ENCODE assay signal across 11 cellular contexts in the genomic region with DNA sequence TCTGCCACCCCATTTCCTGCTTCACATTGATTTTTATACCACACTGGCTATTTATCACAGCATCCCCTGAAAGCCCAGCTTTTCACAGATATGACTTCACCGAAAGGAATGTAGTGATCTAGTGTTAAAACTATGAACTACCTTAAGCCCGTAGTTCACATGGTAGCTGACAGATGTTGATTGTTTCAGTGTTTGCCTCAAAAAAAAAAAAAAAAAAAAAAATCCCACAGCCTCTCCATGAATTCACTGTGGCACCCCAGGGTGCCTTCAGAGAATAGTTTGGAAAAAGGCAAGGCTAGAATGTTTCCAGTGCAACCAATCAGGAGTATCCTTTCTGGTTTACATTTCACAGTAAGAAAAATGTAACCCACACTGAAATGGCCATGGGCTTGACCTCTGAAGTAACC. TPM values are rescaled to one million over a fixed set of nuclear protein-coding genes. Genes with fewer than 3 reads are reported as not detected.
DNase-seq lines count a peak whose midpoint lies in the region; ATAC-seq, FAIRE-seq and TF ChIP-seq lines count a peak whose summit lies in the region.
"Had no signal": no experiment of that assay in that cellular context is flagged by ENCODE, and none has a peak within 500 bp of the region (broad histone marks: within the 10 kb centered on the region; RNA-seq: fewer than 3 reads in every experiment).

No MANE protein-coding gene starts in this region.

- H3K4me3 ChIP-seq in GM23248 = no peak overlapping the region
- H3K4me3 ChIP-seq in fibroblast of lung (replicated peaks in 1 of 4; ENCODE audit: control extremely low read depth in 1 of 4, insufficient read depth in 1 of 4, low read depth in 3 of 4, low read length in 4 of 4) = no peak overlapping the region
- no peak overlapping the region for H3K4me3 ChIP-seq in pancreas

- H3K27me3 ChIP-seq in GM23248 (replicated peaks; ENCODE audit: insufficient read depth) (no peaks in the 10 kb centered on the region), fibroblast of lung (ENCODE audit: control insufficient read depth, insufficient read depth, low read length) (no peaks in the 10 kb centered on the region), pancreas (no peaks in the 10 kb centered on the region)

- H3K4me1 ChIP-seq in GM23248 (ENCODE audit: insufficient read depth) (peaks cover 37% of the 10 kb centered on the region), fibroblast of lung (ENCODE audit: control insufficient read depth, extremely low read depth, insufficient read depth, low read length) (peaks cover 10% of the 10 kb centered on the region), pancreas (peaks cover 0 to 8% (median 0%) of the 10 kb centered on the region in 3 donors)
- H3K4me1 ChIP-seq: parathyroid adenoma had no signal

- no peak for TF ChIP-seq CTCF in RWPE1 (conservative IDR thresholded peaks at IDR 0.05; ENCODE audit: low read depth)
- TF ChIP-seq CTCF in fibroblast of lung (conservative IDR thresholded peaks at IDR 0.05 in 1 of 2, IDR thresholded peaks at IDR 0.05 in 1 of 2; ENCODE audit: low read depth in 1 of 2, low read length in 2 of 2) = no peak
- no peak for TF ChIP-seq CTCF in pancreas (IDR thresholded peaks at IDR 0.05)

- in situ Hi-C loops in GM23248 (cut with MboI) = no loop called here

- H3F3A ChIP-seq in GM23248 (ENCODE audit: insufficient read depth) = peaks cover 34% of the 10 kb centered on the region

- no peak overlapping the region for H3K9ac ChIP-seq in GM23248
- no peak overlapping the region for H3K9ac ChIP-seq in fibroblast of lung (ENCODE audit: insufficient read depth, low read length)
- H3K9ac ChIP-seq: parathyroid adenoma had no signal

- H3K27ac ChIP-seq in GM23248 (peak overlapping the region; percentile 25), RWPE1 (no peak overlapping the region), fibroblast of lung (ENCODE audit: insufficient read depth, low read length) (no peak overlapping the region), pancreas (peak overlapping the region in 3 of 4 donors; percentile 49 to 72 (median 57))
- H3K27ac ChIP-seq: parathyroid adenoma had no signal

- H3K9me3 ChIP-seq in GM23248 (ENCODE audit: low read depth) (no peaks in the 10 kb centered on the region), fibroblast of lung (ENCODE audit: control insufficient read depth, insufficient read depth, low read depth, low read length) (no peaks in the 10 kb centered on the region), pancreas (no peaks in the 10 kb centered on the region)

- ATAC-seq in pancreas (peak; percentile 81 to 95 (median 90)), HG02852 (IDR thresholded peaks at IDR 0.05; ENCODE audit: unreplicated experiment) (no peak), esophagus mucosa (no peak)

- H3K9me2 ChIP-seq in GM23248 (ENCODE audit: insufficient read depth) = no peaks in the 10 kb centered on the region

- H4K20me1 ChIP-seq in GM23248 (ENCODE audit: insufficient read depth) (no peaks in the 10 kb centered on the region), fibroblast of lung (ENCODE audit: control insufficient read depth, extremely low read depth, insufficient read depth, low read length) (no peaks in the 10 kb centered on the region)

- peak; percentile 63 for DNase-seq in GM23248
- peak; percentile 69 for DNase-seq in RWPE1 (ENCODE audit: low spot score)
- DNase-seq in fibroblast of lung (ENCODE audit: low read depth in 2 of 2) = peak; percentile 34 to 93
- no peak for DNase-seq in pancreas
- DNase-seq in C1 segment of cervical spinal cord (lab: John Stamatoyannopoulos, UW) = no peak
- DNase-seq in NCI-H2196 treated with DMSO at 0.1 percent for 48 hours (lab: John Stamatoyannopoulos, UW; ENCODE audit: unreplicated experiment) = no peak
- DNase-seq: activated CD4-positive, alpha-beta T cell treated with anti-CD3 and anti-CD28 coated beads, Interleukin-2, amount 10 ng/mL, durations not matched to agents 7 days and 5 days; NCI-H1694 treated with DMSO at 0.1 percent for 48 hours had no signal

- POLR2A ChIA-PET in RWPE1 (lab: Yijun Ruan, JAX; ENCODE audit: low non-redundant PET) = no interaction called here

- H3K79me2 ChIP-seq in GM23248 (ENCODE audit: insufficient read depth) = peaks cover 81% of the 10 kb centered on the region
- no peaks in the 10 kb centered on the region for H3K79me2 ChIP-seq in fibroblast of lung (ENCODE audit: control insufficient read depth, insufficient read depth, low read length)
- H3K79me2 ChIP-seq: parathyroid adenoma had no signal

- CTCF ChIA-PET in RWPE1 (lab: Yijun Ruan, JAX) = interaction anchor here (0.5 kb wide), 1 partner anchor 94 kb away, joined by 3 read pairs; no protein-coding TSS in a partner anchor

- H2AFZ ChIP-seq in GM23248 (no peak overlapping the region), fibroblast of lung (ENCODE audit: low read length) (no peak overlapping the region)
- H2AFZ ChIP-seq: parathyroid adenoma had no signal

- H3K36me3 ChIP-seq in GM23248 (ENCODE audit: low read depth) (no peaks in the 10 kb centered on the region), fibroblast of lung (ENCODE audit: control insufficient read depth, insufficient read depth, low read length) (no peaks in the 10 kb centered on the region), pancreas (no peaks in the 10 kb centered on the region)

- intact Hi-C loops in pancreas (cut with DNase I) = no loop called here

- no peak for FAIRE-seq in pancreas (lab: Jason Lieb, UNC)

- H3K4me2 ChIP-seq in GM23248 (ENCODE audit: unreplicated experiment) (peak overlapping the region; percentile 61), fibroblast of lung (ENCODE audit: extremely low read depth, insufficient read depth, low read length) (no peak overlapping the region)

- WGBS in GM23248 (ENCODE audit: low coverage in 1 of 2, low lambda C conversion rate in 2 of 2, missing lambda C conversion rate in 2 of 2), 2 experiments = 18 to 19% methylated on average over 2 of the region's 2 CpGs
- 39 to 56% methylated on average over 2 of the region's 2 CpGs for WGBS in pancreas, 2 donors

RNA-seq across cellular contexts. Expression of a gene that starts 37.1 kb away (rescaled TPM):
- 19.6 and 23.3 TPM in 2 replicates for total RNA-seq in GM23248 (2014; rRNA removed; shearing (Covaris generic))
- polyA plus RNA-seq in GM23248 (2016; fragmentation: Nextera tagmentation; extraction: Ambion mirVana) (4.9 and 6.2 TPM in 2 replicates), fibroblast of lung (4.2 and 5.3 TPM in 2 replicates), pancreas (10 to 100 TPM; 15.9 to 29.1 TPM)
- total RNA-seq in fibroblast of lung (22.3 and 27.5 TPM in 2 replicates), pancreas (10 to 100 TPM; 32.0 to 67.2 (median 40.7) TPM), esophagus mucosa (1.0 TPM)
- polyA plus RNA-seq in fibroblast of lung (2012) = 6.4 and 15.7 TPM in 2 replicates
- 69.7 and 124 TPM in 2 replicates for polyA minus RNA-seq in fibroblast of lung (ENCODE audit: low replicate concordance)

Comparison
In these comparisons a context has a peak if more than half of its experiments do, and no peak if none do; other contexts are left out.
1. DNase-seq: peak in GM23248 (single experiment), RWPE1 (single experiment) and fibroblast of lung (2 of 2); none in pancreas (0 of 6), C1 segment of cervical spinal cord (0 of 14) and NCI-H2196 treated with DMSO at 0.1 percent for 48 hours (single experiment).
2. H3K27ac ChIP-seq: peak in GM23248 (single experiment) and pancreas (3 of 4); none in RWPE1 (single experiment) and fibroblast of lung (single experiment).
3. ATAC-seq: peak in pancreas (4 of 4); none in HG02852 (single experiment) and esophagus mucosa (single experiment).
4. RNA of a gene that starts 37.1 kb away (total RNA-seq): 32.0 to 67.2 TPM in pancreas, 22.3 to 27.5 TPM in fibroblast of lung and 19.6 to 23.3 TPM in GM23248; 1.0 TPM in esophagus mucosa (single experiment); every median in the first group is over 10 times any median in the second.